ENCODE assay signal across 8 cellular contexts in genomic region chr12:95216704-95217376, GRCh38. TPM values are rescaled to one million over a fixed set of nuclear protein-coding genes. Genes with fewer than 3 reads are reported as not detected.
DNase-seq lines count a peak whose midpoint lies in the region; ATAC-seq, FAIRE-seq and TF ChIP-seq lines count a peak whose summit lies in the region.

No MANE protein-coding gene starts in this region.

- no peaks in the 10 kb centered on the region for H3K9me3 ChIP-seq in K562 (replicated peaks; ENCODE audit: control insufficient read depth, insufficient read depth, low read depth, low read length)

- no peak for DNase-seq in activated CD4-positive, alpha-beta T cell treated with anti-CD3 and anti-CD28 coated beads for 36 hours
- DNase-seq in activated CD4-positive, alpha-beta T cell treated with anti-CD3 and anti-CD28 coated beads for 4 hours, result no peak
- DNase-seq in HFFc6 (no peak), NCI-H128 (lab: John Stamatoyannopoulos, UW; ENCODE audit: unreplicated experiment) (peak; percentile 40), K562 (ENCODE audit: extremely low read depth in 1 of 4, low spot score in 3 of 4) (no peak), substantia nigra (lab: John Stamatoyannopoulos, UW) (peak in 1 of 49 donors; percentile 57), GOT3 (lab: John Stamatoyannopoulos, UW) (no peak)

- H3K4me1 Mint-ChIP-seq in activated CD4-positive, alpha-beta T cell treated with anti-CD3 and anti-CD28 coated beads for 36 hours, result peaks cover 28% of the 10 kb centered on the region
- peaks cover 63% of the 10 kb centered on the region for H3K4me1 Mint-ChIP-seq in HFFc6 (ENCODE audit: low read depth)

- no peak for TF ChIP-seq RAD21 in K562 (CRISPR knock-in tag; conservative IDR thresholded peaks at IDR 0.05 in 1 of 2, IDR thresholded peaks at IDR 0.05 in 1 of 2)

- POLR2A ChIA-PET in activated CD4-positive, alpha-beta T cell treated with anti-CD3 and anti-CD28 coated beads for 36 hours (lab: Charles Lee), result interaction anchor here (0.6 to 1.5 kb wide), 6 partner anchors 16 to 257 kb away, joined by 3 to 8 read pairs (median 6); partner anchors contain the start of genes METAP2 and NR2C1
- POLR2A ChIA-PET in K562 (lab: Yijun Ruan, JAX), result interaction anchor here (0.6 to 1.6 kb wide), 12 partner anchors 8 to 260 kb away, joined by 3 to 7 read pairs (median 3); partner anchors contain the start of genes METAP2 and NR2C1

- TF ChIP-seq POLR2A in K562 (conservative IDR thresholded peaks at IDR 0.05), result no peak

- peaks cover 8 to 14% of the 10 kb centered on the region in 2 experiments for H3K4me1 ChIP-seq in K562 (replicated peaks in 1 of 2; ENCODE audit: control insufficient read depth in 2 of 2, insufficient read depth in 2 of 2, low read length in 2 of 2)

- peak overlapping the region; percentile 74 to 98 for H3K9ac ChIP-seq in K562 (ENCODE audit: insufficient read depth in 1 of 2, low read depth in 2 of 2, low read length in 2 of 2)

- intact Hi-C loops in activated CD4-positive, alpha-beta T cell treated with anti-CD3 and anti-CD28 coated beads for 36 hours (cut with DNase I, micrococcal nuclease), result loop anchor here (1.0 to 5.0 kb wide), 16 partner anchors 100 to 1840 kb away; partner anchors contain the start of genes METAP2 (in 2 of the 2), NDUFA12 (in 2 of the 2), NR2C1 (in 2 of the 2) and SNRPF (in 2 of the 2)
- intact Hi-C loops in K562 (cut with micrococcal nuclease), result loop anchor here (1.0 to 10.0 kb wide), 6 partner anchors 36 to 258 kb away; partner anchors contain the start of gene METAP2

- no peaks in the 10 kb centered on the region for H4K20me1 ChIP-seq in K562 (replicated peaks; ENCODE audit: control insufficient read depth, insufficient read depth, low read length)

- BruUV-seq in K562 (replicated peaks; lab: Mats Ljungman, UMichigan), result TSS peak; percentile 54

- TF ChIP-seq CTCF in HFFc6 (IDR thresholded peaks at IDR 0.05) (no peak), K562 (IDR thresholded peaks at IDR 0.05 in 2 of 3, conservative IDR thresholded peaks at IDR 0.05 in 1 of 3; ENCODE audit: insufficient read depth in 2 of 3, low read depth in 1 of 3, low read length in 3 of 3) (no peak)

- no peak for FAIRE-seq in K562 (lab: Jason Lieb, UNC)

- peak overlapping the region; percentile 79 for H3K27ac Mint-ChIP-seq in activated CD4-positive, alpha-beta T cell treated with anti-CD3 and anti-CD28 coated beads for 36 hours
- H3K27ac Mint-ChIP-seq in HFFc6, result peak overlapping the region; percentile 89

- no peaks in the 10 kb centered on the region for H3K9me1 ChIP-seq in K562 (ENCODE audit: control insufficient read depth, insufficient read depth, low read length)

- WGBS in K562 (ENCODE audit: insufficient coverage, low coverage, missing lambda C conversion rate), result under 1% methylated on average over 36 of the region's 45 CpGs

- H3K9me3 Mint-ChIP-seq in activated CD4-positive, alpha-beta T cell treated with anti-CD3 and anti-CD28 coated beads for 36 hours (ENCODE audit: low read depth), result no peaks in the 10 kb centered on the region
- no peaks in the 10 kb centered on the region for H3K9me3 Mint-ChIP-seq in HFFc6

- peak overlapping the region; percentile 77 for H3K27ac ChIP-seq in K562 (ENCODE audit: extremely low read depth, low read depth, low read length)
- peak overlapping the region; percentile 86 for H3K27ac ChIP-seq in layer of hippocampus (ENCODE audit: low read depth, low read length)
- H3K27ac ChIP-seq in substantia nigra (ENCODE audit: low read depth, low read length, poor library complexity, severe bottlenecking), result peak overlapping the region; percentile 80

- H3K4me2 ChIP-seq in K562 (ENCODE audit: insufficient read depth, low read length), result peak overlapping the region; percentile 93

- peaks cover 13% of the 10 kb centered on the region for H3K36me3 Mint-ChIP-seq in activated CD4-positive, alpha-beta T cell treated with anti-CD3 and anti-CD28 coated beads for 36 hours (ENCODE audit: low read depth)
- peaks cover 15% of the 10 kb centered on the region for H3K36me3 Mint-ChIP-seq in HFFc6 (ENCODE audit: low read depth)

- H3K27me3 ChIP-seq in K562 (ENCODE audit: control insufficient read depth in 2 of 2, insufficient read depth in 2 of 2, low read length in 2 of 2) (no peaks in the 10 kb centered on the region), layer of hippocampus (ENCODE audit: control insufficient read depth, insufficient read depth, low read length) (no peaks in the 10 kb centered on the region)

- H3K36me3 ChIP-seq in K562 (ENCODE audit: control insufficient read depth, insufficient read depth, low read length), result no peaks in the 10 kb centered on the region

- in situ Hi-C loops in K562 (cut with MboI), result loop anchor here (5.0 kb wide), 1 partner anchor 90 kb away; no protein-coding TSS in a partner anchor

- H3K27me3 Mint-ChIP-seq in activated CD4-positive, alpha-beta T cell treated with anti-CD3 and anti-CD28 coated beads for 36 hours, result peaks cover 3% of the 10 kb centered on the region
- no peaks in the 10 kb centered on the region; the same call in 1 of the 2 replicates for H3K27me3 Mint-ChIP-seq in HFFc6 (ENCODE audit: insufficient read depth)

- CTCF ChIA-PET in activated CD4-positive, alpha-beta T cell treated with anti-CD3 and anti-CD28 coated beads for 36 hours (lab: Charles Lee), result interaction anchor here (0.7 to 1.8 kb wide), 6 partner anchors 12 to 323 kb away, joined by 3 to 5 read pairs (median 3); no protein-coding TSS in a partner anchor
- CTCF ChIA-PET in K562 (lab: Yijun Ruan, JAX; ENCODE audit: low intra/inter-chr PET ratio), result interaction anchor here (0.6 to 2.6 kb wide), 3 partner anchors 98 to 202 kb away, joined by 3 to 32 read pairs (median 3); no protein-coding TSS in a partner anchor

- H2AFZ ChIP-seq in K562 (ENCODE audit: low read depth, low read length), result peak overlapping the region; percentile 91

- H3K79me2 ChIP-seq in K562 (ENCODE audit: control insufficient read depth, insufficient read depth, low read length), result peaks cover 88% of the 10 kb centered on the region

- peak overlapping the region; percentile 70 for H3K4me3 ChIP-seq in K562

- H3K4me3 Mint-ChIP-seq in activated CD4-positive, alpha-beta T cell treated with anti-CD3 and anti-CD28 coated beads for 36 hours, result peak overlapping the region; percentile 86
- peak overlapping the region; percentile 96 for H3K4me3 Mint-ChIP-seq in HFFc6

- ATAC-seq in activated CD4-positive, alpha-beta T cell treated with anti-CD3 and anti-CD28 coated beads for 36 hours, result peak; percentile 7
- ATAC-seq in K562, result peak; percentile 55

- no peak for TF ChIP-seq EP300 in K562 (IDR thresholded peaks at IDR 0.05; ENCODE audit: low read length)

TF ChIP-seq in K562, 482 proteins besides CTCF, POLR2A, EP300 and RAD21 (continues in another document):
- TF ChIP-seq ESRRB (CRISPR knock-in tag; IDR thresholded peaks at IDR 0.05; ENCODE audit: borderline replicate concordance), result no peak

RNA-seq across cellular contexts. Expression of gene FGD6, which starts 0.4 kb away (rescaled TPM):
- total RNA-seq in activated CD4-positive, alpha-beta T cell treated with anti-CD3 and anti-CD28 coated beads for 36 hours, result 1 to 10 TPM; 1.1 to 1.3 TPM
- total RNA-seq in HFFc6 (2021; fragmentation: NEBNext Ultra II Directional; extraction: Animal tissue kit (Norgen Biotek cat#: 25700)), result 1 to 10 TPM; 5.5 to 6.6 (median 6.0) TPM
- 12.9 and 34.3 TPM in 2 replicates for total RNA-seq in K562 (2011; cell fraction: chromatin; rRNA removed; ENCODE audit: low replicate concordance)
- 5.8 and 8.0 TPM in 2 replicates for total RNA-seq in K562 (2011; cell fraction: nucleolus; rRNA removed)
- 10.3 and 11.4 TPM in 2 replicates for total RNA-seq in K562 (2011; cell fraction: nucleoplasm; rRNA removed)
- total RNA-seq in K562 (2014; rRNA removed), result 4.7 and 6.4 TPM in 2 replicates
- 7.6 and 9.5 TPM in 2 replicates for total RNA-seq in K562 (2014; rRNA removed; fragmentation: Illumina TruSeq; extraction: Trizol)
- 10.0 and 11.1 TPM in 2 replicates for total RNA-seq in K562 (2015; rRNA removed; fragmentation: Illumina TruSeq; extraction: Trizol)
- 6.7 and 8.1 TPM in 2 replicates for total RNA-seq in K562 (2021)
- polyA plus RNA-seq in K562 (2011; rRNA removed), result 4.3 and 5.8 TPM in 2 replicates
- polyA plus RNA-seq in K562 (2011; cell fraction: cytosol; rRNA removed), result 1.4 and 2.6 TPM in 2 replicates
- 3.3 and 5.2 TPM in 2 replicates for polyA plus RNA-seq in K562 (2011; cell fraction: nucleus; rRNA removed)
- polyA plus RNA-seq in K562 (2012), result 2.6 and 3.3 TPM in 2 replicates
- 4.6 and 5.5 TPM in 2 replicates for polyA plus RNA-seq in K562 (2014; fragmentation: Illumina TruSeq; extraction: Trizol)
- 1 to 10 TPM; 1.5 to 2.1 TPM for polyA plus RNA-seq in K562 (2014; fragmentation: Nextera tagmentation; extraction: Ambion mirVana)
- polyA plus RNA-seq in K562 (2014; rRNA removed), result 4.9 and 5.0 TPM in 2 replicates
- 17.9 and 23.0 TPM in 2 replicates for polyA minus RNA-seq in K562 (2011; rRNA and poly(A)+ RNA removed)
- polyA minus RNA-seq in K562 (2011; cell fraction: cytosol; rRNA and poly(A)+ RNA removed), result 6.0 and 10.7 TPM in 2 replicates
- polyA minus RNA-seq in K562 (2011; cell fraction: nucleus; rRNA and poly(A)+ RNA removed), result 7.0 and 11.2 TPM in 2 replicates

RNA-seq across cellular contexts. Expression of gene VEZT, which starts 0.8 kb away (rescaled TPM):
- 10 to 100 TPM; 55.8 to 72.7 TPM for total RNA-seq in activated CD4-positive, alpha-beta T cell treated with anti-CD3 and anti-CD28 coated beads for 36 hours
- total RNA-seq in HFFc6 (2021; fragmentation: NEBNext Ultra II Directional; extraction: Animal tissue kit (Norgen Biotek cat#: 25700)), result 10 to 100 TPM; 61.8 to 69.0 (median 66.2) TPM
- total RNA-seq in K562 (2011; cell fraction: chromatin; rRNA removed; ENCODE audit: low replicate concordance), result 54.4 and 119 TPM in 2 replicates
- total RNA-seq in K562 (2011; cell fraction: nucleolus; rRNA removed), result 24.8 and 35.1 TPM in 2 replicates
- total RNA-seq in K562 (2011; cell fraction: nucleoplasm; rRNA removed), result 59.2 and 87.3 TPM in 2 replicates
- total RNA-seq in K562 (2014; rRNA removed), result 23.1 and 23.8 TPM in 2 replicates
- total RNA-seq in K562 (2014; rRNA removed; fragmentation: Illumina TruSeq; extraction: Trizol), result 37.1 and 45.5 TPM in 2 replicates
- 39.1 and 44.8 TPM in 2 replicates for total RNA-seq in K562 (2015; rRNA removed; fragmentation: Illumina TruSeq; extraction: Trizol)
- total RNA-seq in K562 (2021), result 24.7 and 32.2 TPM in 2 replicates
- polyA plus RNA-seq in K562 (2011; rRNA removed), result 53.8 and 61.5 TPM in 2 replicates
- 17.8 and 22.4 TPM in 2 replicates for polyA plus RNA-seq in K562 (2011; cell fraction: cytosol; rRNA removed)
- 21.8 and 26.2 TPM in 2 replicates for polyA plus RNA-seq in K562 (2011; cell fraction: nucleus; rRNA removed)
- 21.8 and 28.0 TPM in 2 replicates for polyA plus RNA-seq in K562 (2012)
- 33.2 and 44.2 TPM in 2 replicates for polyA plus RNA-seq in K562 (2014; fragmentation: Illumina TruSeq; extraction: Trizol)
- polyA plus RNA-seq in K562 (2014; fragmentation: Nextera tagmentation; extraction: Ambion mirVana), result 10 to 100 TPM; 16.1 to 29.1 TPM
- polyA plus RNA-seq in K562 (2014; rRNA removed), result 27.6 and 32.6 TPM in 2 replicates
- polyA minus RNA-seq in K562 (2011; rRNA and poly(A)+ RNA removed), result 55.7 and 57.3 TPM in 2 replicates
- 9.9 and 23.3 TPM in 2 replicates for polyA minus RNA-seq in K562 (2011; cell fraction: cytosol; rRNA and poly(A)+ RNA removed)
- 23.4 and 41.7 TPM in 2 replicates for polyA minus RNA-seq in K562 (2011; cell fraction: nucleus; rRNA and poly(A)+ RNA removed)
